ENCODE assay signal across 27 cellular contexts in the genomic region with DNA sequence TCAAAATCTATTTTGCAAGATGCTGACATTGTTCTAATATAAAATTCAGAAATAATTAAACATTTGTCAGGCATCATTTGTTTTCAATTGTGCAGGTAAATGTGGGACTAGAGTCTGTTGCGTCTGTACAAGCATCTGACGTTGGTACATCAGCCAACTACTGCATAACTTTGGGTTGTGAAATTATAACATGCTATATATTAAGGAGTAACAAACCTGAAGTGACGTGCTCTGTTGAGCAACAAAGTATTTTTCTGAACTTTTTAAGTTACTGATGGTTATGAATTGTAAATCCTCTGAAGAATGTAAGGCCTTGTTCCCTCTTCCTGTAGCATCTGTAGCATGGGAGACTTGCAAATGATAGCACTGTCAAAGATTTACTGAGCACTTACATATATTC.
"Had no signal": no experiment of that assay in that cellular context is flagged by ENCODE, and none has a peak within 500 bp of the region (broad histone marks: within the 10 kb centered on the region; RNA-seq: fewer than 3 reads in every experiment).

No MANE protein-coding gene starts in this region.

- ATAC-seq: activated CD4-positive, alpha-beta T cell treated with anti-CD3 and anti-CD28 coated beads for 36 hours; activated CD8-positive, alpha-beta memory T cell treated with anti-CD3 and anti-CD28 coated beads, Interleukin-2, amount 10 ng/mL, durations not matched to agents 7 days and 5 days; activated CD8-positive, alpha-beta T cell treated with anti-CD3 and anti-CD28 coated beads, Interleukin-2, amount 10 ng/mL, durations not matched to agents 7 days and 5 days; activated naive CD4-positive, alpha-beta T cell treated with anti-CD3 and anti-CD28 coated beads, Interleukin-2, amount 50 U/mL, for 72 hours; foreskin keratinocyte; gastrocnemius medialis; heart left ventricle had no signal

- DNase-seq: activated CD4-positive, alpha-beta memory T cell treated with anti-CD3 and anti-CD28 coated beads for 36 hours; activated CD4-positive, alpha-beta T cell treated with anti-CD3 and anti-CD28 coated beads for 36 hours; activated CD4-positive, alpha-beta T cell treated with anti-CD3 and anti-CD28 coated beads, Interleukin-2, amount 10 ng/mL, durations not matched to agents 24 days and 14 days; activated CD4-positive, CD25-positive, alpha-beta regulatory T cell; activated CD4-positive, CD25-positive, alpha-beta regulatory T cell treated with anti-CD3 and anti-CD28 coated beads, Interleukin-2, amount 50 U/mL, for 72 hours; activated CD8-positive, alpha-beta memory T cell treated with anti-CD3 and anti-CD28 coated beads, Interleukin-2, amount 10 ng/mL, durations not matched to agents 7 days and 5 days; activated CD8-positive, alpha-beta memory T cell treated with anti-CD3 and anti-CD28 coated beads, Interleukin-2, amount 50 U/mL, for 4 hours; activated CD8-positive, alpha-beta T cell treated with anti-CD3 and anti-CD28 coated beads, Interleukin-2, amount 10 ng/mL, durations not matched to agents 7 days and 5 days; activated effector memory CD4-positive, alpha-beta T cell treated with anti-CD3 and anti-CD28 coated beads, Interleukin-2, amount 50 U/mL, for 16 hours; activated naive CD4-positive, alpha-beta T cell treated with anti-CD3 and anti-CD28 coated beads for 36 hours; activated naive CD8-positive, alpha-beta T cell treated with anti-CD3 and anti-CD28 coated beads, Interleukin-2, amount 10 ng/mL, durations not matched to agents 7 days and 5 days; activated T-cell treated with anti-CD3 and anti-CD28 coated beads, Interleukin-2, amount 50 U/mL, for 1 hour; activated T-cell treated with anti-CD3 and anti-CD28 coated beads, Interleukin-2, amount 50 U/mL, for 48 hours; amniotic stem cell; anterior cingulate cortex; brain microvascular endothelial cell; dorsolateral prefrontal cortex; effector memory CD4-positive, alpha-beta T cell; endodermal cell; erythroblast; esophagus squamous epithelium; gastrocnemius medialis; glutamatergic neuron; heart left ventricle; T-helper 2 cell had no signal
